In genomic region chr12:47799357-47799955, GRCh38 we compare ENCODE assay signal across 9 cellular contexts. TPM values are rescaled to one million over a fixed set of nuclear protein-coding genes. Genes with fewer than 3 reads are reported as not detected.
A peak's percentile ranks its signal among the peaks of the same experiment; 100 is the strongest.
DNase-seq lines count a peak whose midpoint lies in the region; TF ChIP-seq lines count a peak whose summit lies in the region.
"Had no signal": no experiment of that assay in that cellular context is flagged by ENCODE, and none has a peak within 500 bp of the region (broad histone marks: within the 10 kb centered on the region; RNA-seq: fewer than 3 reads in every experiment).

No MANE protein-coding gene starts in this region.

- H3K4me3 ChIP-seq in esophagus muscularis mucosa, result no peak overlapping the region
- H3K4me3 ChIP-seq in neural progenitor cell, result no peak overlapping the region
- no peak overlapping the region for H3K4me3 ChIP-seq in vagina
- H3K4me3 ChIP-seq in hepatocyte, result no peak overlapping the region

- no peak for TF ChIP-seq EP300 in esophagus muscularis mucosa (IDR thresholded peaks at IDR 0.05)

- H3K36me3 Mint-ChIP-seq in activated naive CD4-positive, alpha-beta T cell treated with anti-CD3 and anti-CD28 coated beads, Interleukin-2, amount 10 ng/mL, durations not matched to agents 7 days and 5 days, result peaks cover 62% of the 10 kb centered on the region
- peaks cover 3% of the 10 kb centered on the region for H3K36me3 Mint-ChIP-seq in neural progenitor cell

- H3K27ac Mint-ChIP-seq in activated naive CD4-positive, alpha-beta T cell treated with anti-CD3 and anti-CD28 coated beads, Interleukin-2, amount 10 ng/mL, durations not matched to agents 7 days and 5 days, result peak overlapping the region; percentile 74
- H3K27ac Mint-ChIP-seq in neural progenitor cell, result no peak overlapping the region

- CTCF ChIA-PET in activated naive CD4-positive, alpha-beta T cell treated with anti-CD3 and anti-CD28 coated beads, Interleukin-2, amount 10 ng/mL, durations not matched to agents 7 days and 5 days (lab: Charles Lee), result interaction anchor here (1.1 to 29.3 kb wide), 2 partner anchors 36 to 55 kb away, joined by 4 to 716 read pairs; no protein-coding TSS in a partner anchor

- no peaks in the 10 kb centered on the region for H3K9me3 Mint-ChIP-seq in activated naive CD4-positive, alpha-beta T cell treated with anti-CD3 and anti-CD28 coated beads, Interleukin-2, amount 10 ng/mL, durations not matched to agents 7 days and 5 days
- H3K9me3 Mint-ChIP-seq in neural progenitor cell, result no peaks in the 10 kb centered on the region

- TF ChIP-seq CTCF in esophagus muscularis mucosa (IDR thresholded peaks at IDR 0.05) (no peak), neural progenitor cell (IDR thresholded peaks at IDR 0.05) (no peak), vagina (IDR thresholded peaks at IDR 0.05) (no peak), hepatocyte (IDR thresholded peaks at IDR 0.05; ENCODE audit: poor library complexity) (no peak)

- no peaks in the 10 kb centered on the region for H3K9me2 ChIP-seq in hepatocyte (replicated peaks; ENCODE audit: insufficient read depth)

- peak overlapping the region; percentile 45 for H3K4me2 ChIP-seq in neural progenitor cell
- H3K4me2 ChIP-seq in hepatocyte, result no peak overlapping the region

- no peak for TF ChIP-seq POLR2A in esophagus muscularis mucosa (IDR thresholded peaks at IDR 0.05; ENCODE audit: low read depth)
- TF ChIP-seq POLR2A in vagina (IDR thresholded peaks at IDR 0.05), result no peak

- no peak for DNase-seq in activated naive CD4-positive, alpha-beta T cell treated with anti-CD3 and anti-CD28 coated beads, Interleukin-2, amount 10 ng/mL, durations not matched to agents 7 days and 5 days
- no peak for DNase-seq in activated naive CD4-positive, alpha-beta T cell treated with anti-CD3 and anti-CD28 coated beads, Interleukin-2, amount 50 U/mL, for 16 hours
- DNase-seq in esophagus muscularis mucosa (ENCODE audit: extremely low spot score), result no peak
- DNase-seq in neural progenitor cell (ENCODE audit: low spot score), result peak; percentile 74
- DNase-seq in vagina (ENCODE audit: extremely low spot score in 2 of 2), result no peak
- no peak for DNase-seq in activated gamma-delta T cell (lab: John Stamatoyannopoulos, UW)
- DNase-seq in hepatocyte (ENCODE audit: low spot score), result no peak
- no peak for DNase-seq in NCI-H1048 (lab: John Stamatoyannopoulos, UW)
- DNase-seq: SHP77 had no signal

- peaks cover 64% of the 10 kb centered on the region for H3K4me1 Mint-ChIP-seq in activated naive CD4-positive, alpha-beta T cell treated with anti-CD3 and anti-CD28 coated beads, Interleukin-2, amount 10 ng/mL, durations not matched to agents 7 days and 5 days
- peaks cover 34% of the 10 kb centered on the region for H3K4me1 Mint-ChIP-seq in neural progenitor cell

- peaks cover 13% of the 10 kb centered on the region for H4K20me1 ChIP-seq in neural progenitor cell (ENCODE audit: low read depth)
- H4K20me1 ChIP-seq in hepatocyte (ENCODE audit: insufficient read depth, poor library complexity, severe bottlenecking), result peaks cover 43% of the 10 kb centered on the region

- H3K27me3 Mint-ChIP-seq in activated naive CD4-positive, alpha-beta T cell treated with anti-CD3 and anti-CD28 coated beads, Interleukin-2, amount 10 ng/mL, durations not matched to agents 7 days and 5 days, result no peaks in the 10 kb centered on the region
- H3K27me3 Mint-ChIP-seq in neural progenitor cell (ENCODE audit: insufficient read depth, low read depth), result no peaks in the 10 kb centered on the region

- H3K9me3 ChIP-seq in esophagus muscularis mucosa, result no peaks in the 10 kb centered on the region
- no peaks in the 10 kb centered on the region for H3K9me3 ChIP-seq in neural progenitor cell (ENCODE audit: low read depth)
- no peaks in the 10 kb centered on the region for H3K9me3 ChIP-seq in vagina
- H3K9me3 ChIP-seq in hepatocyte (ENCODE audit: low read depth), result no peaks in the 10 kb centered on the region

- H3F3A ChIP-seq in neural progenitor cell (ENCODE audit: low read depth), result peaks cover 5% of the 10 kb centered on the region

- no peak overlapping the region for H3K9ac ChIP-seq in neural progenitor cell

- H3K27me3 ChIP-seq in esophagus muscularis mucosa (no peaks in the 10 kb centered on the region), neural progenitor cell (no peaks in the 10 kb centered on the region), vagina (no peaks in the 10 kb centered on the region), hepatocyte (no peaks in the 10 kb centered on the region)

- H3K27ac ChIP-seq in esophagus muscularis mucosa (replicated peaks in 1 of 4), result peak overlapping the region; percentile 61 to 99 (median 80)
- peak overlapping the region; percentile 64 for H3K27ac ChIP-seq in neural progenitor cell
- H3K27ac ChIP-seq in vagina, result peak overlapping the region; percentile 31
- H3K27ac ChIP-seq in hepatocyte, result no peak overlapping the region

- H3K79me2 ChIP-seq in neural progenitor cell (ENCODE audit: low read depth) (no peaks in the 10 kb centered on the region), hepatocyte (peaks cover 46% of the 10 kb centered on the region)

- intact Hi-C loops in esophagus muscularis mucosa (cut with DNase I) (no loop called here), vagina (cut with DNase I) (no loop called here)

- H3K36me3 ChIP-seq in esophagus muscularis mucosa, result peaks cover 43 to 68% (median 52%) of the 10 kb centered on the region in 4 donors
- H3K36me3 ChIP-seq in neural progenitor cell, result no peaks in the 10 kb centered on the region
- H3K36me3 ChIP-seq in vagina, result peaks cover 0 to 42% of the 10 kb centered on the region in 2 donors
- no peaks in the 10 kb centered on the region for H3K36me3 ChIP-seq in hepatocyte (replicated peaks; ENCODE audit: insufficient read depth, low read depth)

- WGBS in esophagus muscularis mucosa, result no CpG with 5 or more reads among the region's 7 CpGs
- 90% methylated on average over 7 of the region's 7 CpGs for WGBS in hepatocyte (ENCODE audit: low lambda C conversion rate, missing lambda C conversion rate)

- H3K4me1 ChIP-seq in esophagus muscularis mucosa, result peaks cover 62 to 79% (median 69%) of the 10 kb centered on the region in 4 donors
- H3K4me1 ChIP-seq in neural progenitor cell, result peaks cover 29% of the 10 kb centered on the region
- peaks cover 57% of the 10 kb centered on the region for H3K4me1 ChIP-seq in vagina
- H3K4me1 ChIP-seq in hepatocyte (ENCODE audit: insufficient read depth), result no peaks in the 10 kb centered on the region

- H2AFZ ChIP-seq in neural progenitor cell (replicated peaks) (no peak overlapping the region), hepatocyte (no peak overlapping the region)

- H3K4me3 Mint-ChIP-seq in activated naive CD4-positive, alpha-beta T cell treated with anti-CD3 and anti-CD28 coated beads, Interleukin-2, amount 10 ng/mL, durations not matched to agents 7 days and 5 days, result no peak overlapping the region
- H3K4me3 Mint-ChIP-seq in neural progenitor cell, result no peak overlapping the region

RNA-seq across cellular contexts. Expression of gene HDAC7, which starts 20.2 kb away (rescaled TPM):
- 100 to 1,000 TPM in 1 of 4 donors, 10 to 100 TPM in 3; 58.3 to 105 (median 82.5) TPM for total RNA-seq in esophagus muscularis mucosa
- total RNA-seq in neural progenitor cell (ENCODE audit: low replicate concordance), result 7.2 and 14.2 TPM in 2 replicates
- 67.0 TPM for total RNA-seq in vagina
- 17.9 and 19.0 TPM in 2 replicates for total RNA-seq in hepatocyte
- 41.2 and 45.5 TPM in 2 replicates for polyA plus RNA-seq in hepatocyte

RNA-seq across cellular contexts. Expression of gene SLC48A1, which starts 26.4 kb away (rescaled TPM):
- total RNA-seq in esophagus muscularis mucosa, result 10 to 100 TPM; 34.5 to 56.0 (median 40.7) TPM
- 8.3 and 16.7 TPM in 2 replicates for total RNA-seq in neural progenitor cell (ENCODE audit: low replicate concordance)
- 20.9 TPM for total RNA-seq in vagina
- total RNA-seq in hepatocyte, result 11.2 and 13.0 TPM in 2 replicates
- polyA plus RNA-seq in hepatocyte, result 20.2 and 22.6 TPM in 2 replicates

RNA-seq across cellular contexts. Expression of gene RAPGEF3, which starts 40.8 kb away (rescaled TPM):
- 10 to 100 TPM; 18.3 to 48.2 (median 32.5) TPM for total RNA-seq in esophagus muscularis mucosa
- 0.58 and 1.2 TPM in 2 replicates for total RNA-seq in neural progenitor cell (ENCODE audit: low replicate concordance)
- 52.3 TPM for total RNA-seq in vagina
- 1.0 and 2.6 TPM in 2 replicates for total RNA-seq in hepatocyte
- polyA plus RNA-seq in hepatocyte, result 1.6 and 2.1 TPM in 2 replicates
